33 cellular contexts compared by ENCODE assay signal in genomic region chr14:106733771-106734170, GRCh38.
A peak's percentile ranks its signal among the peaks of the same experiment; 100 is the strongest.
DNase-seq lines count a peak whose midpoint lies in the region; ATAC-seq, FAIRE-seq and TF ChIP-seq lines count a peak whose summit lies in the region.
"Had no signal": no experiment of that assay in that cellular context is flagged by ENCODE, and none has a peak within 500 bp of the region (broad histone marks: within the 10 kb centered on the region; RNA-seq: fewer than 3 reads in every experiment).

No MANE protein-coding gene starts in this region.

- no peaks in the 10 kb centered on the region for H3K79me2 ChIP-seq in HepG2 (ENCODE audit: insufficient read depth, low read length)

- no peak overlapping the region for H2AFZ ChIP-seq in HepG2 (ENCODE audit: low read length)

- H3K4me1 Mint-ChIP-seq in osteocyte (ENCODE audit: unreplicated experiment): no peaks in the 10 kb centered on the region
- H3K4me1 Mint-ChIP-seq: B cell; CD14-positive monocyte; CD4-positive, CD25-positive, alpha-beta regulatory T cell had no signal

- no peak overlapping the region for H3K9ac ChIP-seq in liver (ENCODE audit: low read depth in 1 of 2, low read length in 2 of 2)
- no peak overlapping the region for H3K9ac ChIP-seq in HepG2 (ENCODE audit: insufficient read depth, low read depth, low read length)
- H3K9ac ChIP-seq: BLaER1; BLaER1 treated with 17β-estradiol and CSF1 and Interleukin-3, amounts not matched to agents 10 nM and 100 nM had no signal

- no peak for TF ChIP-seq CTCF in liver (IDR thresholded peaks at IDR 0.05; ENCODE audit: low read depth, low read length, missing input control)
- TF ChIP-seq CTCF in HepG2 (CRISPR knock-in tag; IDR thresholded peaks at IDR 0.05): no peak
- no peak for TF ChIP-seq CTCF in NB4 (IDR thresholded peaks at IDR 0.05; ENCODE audit: low read depth, low read length)
- TF ChIP-seq CTCF in osteocyte (IDR thresholded peaks at IDR 0.05): no peak

- no peak for TF ChIP-seq RAD21 in liver (IDR thresholded peaks at IDR 0.05)
- no peak for TF ChIP-seq RAD21 in HepG2 (CRISPR knock-in tag; IDR thresholded peaks at IDR 0.05)

- BruUV-seq in HepG2 (replicated peaks; lab: Mats Ljungman, UMichigan): no TSS peak

- POLR2A ChIA-PET in HepG2 (lab: Yijun Ruan, JAX): no interaction called here

- no peaks in the 10 kb centered on the region for H3K36me3 Mint-ChIP-seq in osteocyte (ENCODE audit: unreplicated experiment)
- H3K36me3 Mint-ChIP-seq: CD14-positive monocyte; CD4-positive, alpha-beta memory T cell; CD4-positive, CD25-positive, alpha-beta regulatory T cell; CD8-positive, alpha-beta memory T cell; CD8-positive, alpha-beta T cell had no signal

- H3K4me2 ChIP-seq in HepG2 (ENCODE audit: low read depth, low read length): no peak overlapping the region
- H3K4me2 ChIP-seq: A549; BLaER1; BLaER1 treated with 17β-estradiol and CSF1 and Interleukin-3, amounts not matched to agents 10 nM and 100 nM had no signal

- intact Hi-C loops in HepG2 (cut with micrococcal nuclease; ENCODE audit: unreplicated experiment): no loop called here

- H3K36me3 ChIP-seq in liver (ENCODE audit: control insufficient read depth in 4 of 4, insufficient read depth in 3 of 4, low read depth in 1 of 4, low read length in 3 of 4) (no peaks in the 10 kb centered on the region), HepG2 (replicated peaks in 1 of 2; ENCODE audit: control insufficient read depth in 1 of 2, insufficient read depth in 2 of 2, low read length in 2 of 2) (no peaks in the 10 kb centered on the region)
- H3K36me3 ChIP-seq: BE2C; BLaER1; BLaER1 treated with 17β-estradiol and CSF1 and Interleukin-3, amounts not matched to agents 10 nM and 100 nM had no signal

- no peak for TF ChIP-seq EP300 in HepG2 (IDR thresholded peaks at IDR 0.05; ENCODE audit: low read depth in 2 of 2, low read length in 2 of 2)
- TF ChIP-seq EP300 in HepG2 (CRISPR knock-in tag; IDR thresholded peaks at IDR 0.05; ENCODE audit: borderline replicate concordance): no peak

- H3K9me3 ChIP-seq in liver (ENCODE audit: control insufficient read depth in 4 of 4, low read length in 3 of 4) (no peaks in the 10 kb centered on the region), HepG2 (ENCODE audit: low read length) (no peaks in the 10 kb centered on the region)
- H3K9me3 ChIP-seq: A549; BE2C; BLaER1; BLaER1 treated with 17β-estradiol and CSF1 and Interleukin-3, amounts not matched to agents 10 nM and 100 nM; Caco-2 had no signal

- in situ Hi-C loops in HepG2 (cut with HindIII; ENCODE audit: extremely low pct_ligation_motif_present, low pct_unique_long_range_greater_than_20kb): no loop called here

- no CpG with 5 or more reads among the region's 2 CpGs for WGBS in liver
- no CpG with 5 or more reads among the region's 2 CpGs for WGBS in HepG2 (ENCODE audit: low lambda C conversion rate)

- H3K9me3 Mint-ChIP-seq in osteocyte (ENCODE audit: unreplicated experiment): no peaks in the 10 kb centered on the region
- H3K9me3 Mint-ChIP-seq: CD4-positive, alpha-beta memory T cell; CD4-positive, alpha-beta T cell; CD4-positive, CD25-positive, alpha-beta regulatory T cell; CD8-positive, alpha-beta memory T cell; CD8-positive, alpha-beta T cell had no signal

- H3K27ac ChIP-seq in liver (ENCODE audit: low read depth in 1 of 2, low read length in 2 of 2) (no peak overlapping the region), HepG2 (ENCODE audit: extremely low read length, insufficient read depth, low read length) (no peak overlapping the region)
- H3K27ac ChIP-seq: 22Rv1; A549; BLaER1; BLaER1 treated with 17β-estradiol and CSF1 and Interleukin-3, amounts not matched to agents 10 nM and 100 nM; C4-2B had no signal

- no peaks in the 10 kb centered on the region for H4K20me1 ChIP-seq in HepG2 (ENCODE audit: insufficient read depth, low read length)
- H4K20me1 ChIP-seq: BLaER1; BLaER1 treated with 17β-estradiol and CSF1 and Interleukin-3, amounts not matched to agents 10 nM and 100 nM had no signal

- no peak overlapping the region for H3K27ac Mint-ChIP-seq in osteocyte (ENCODE audit: unreplicated experiment)
- H3K27ac Mint-ChIP-seq: B cell; CD14-positive monocyte; CD4-positive, alpha-beta memory T cell; CD4-positive, alpha-beta T cell; CD4-positive, CD25-positive, alpha-beta regulatory T cell; CD8-positive, alpha-beta T cell had no signal

- FAIRE-seq in HepG2 (lab: Jason Lieb, UNC): no peak
- FAIRE-seq: A204.1, A549, D721Med had no signal

- no peak overlapping the region for H3K4me3 ChIP-seq in liver (ENCODE audit: low read depth in 1 of 3, low read length in 3 of 3)
- no peak overlapping the region for H3K4me3 ChIP-seq in HepG2 (replicated peaks in 1 of 3; ENCODE audit: insufficient read depth in 1 of 3, low read depth in 2 of 3, low read length in 3 of 3)
- H3K4me3 ChIP-seq in NB4 (ENCODE audit: low read depth, low read length): no peak overlapping the region
- H3K4me3 ChIP-seq: A549; BLaER1; BLaER1 treated with 17β-estradiol and CSF1 and Interleukin-3, amounts not matched to agents 10 nM and 100 nM had no signal

- CTCF ChIA-PET in HepG2 (lab: Yijun Ruan, JAX; ENCODE audit: low intra/inter-chr PET ratio, low total read pairs): no interaction called here

- TF ChIP-seq POLR2A in HepG2 (IDR thresholded peaks at IDR 0.05; ENCODE audit: insufficient read depth in 1 of 2, low read depth in 2 of 2, low read length in 2 of 2) (no peak), NB4 (IDR thresholded peaks at IDR 0.05; ENCODE audit: extremely low read depth, insufficient read length) (no peak)

- no peaks in the 10 kb centered on the region for H3K27me3 Mint-ChIP-seq in osteocyte (ENCODE audit: unreplicated experiment)
- H3K27me3 Mint-ChIP-seq: B cell; CD4-positive, alpha-beta memory T cell; CD4-positive, alpha-beta T cell; CD4-positive, CD25-positive, alpha-beta regulatory T cell had no signal

- no peak for ATAC-seq in HepG2
- ATAC-seq: A549; CD8-positive, alpha-beta T cell had no signal

- H3K4me3 Mint-ChIP-seq in osteocyte (ENCODE audit: unreplicated experiment): no peak overlapping the region
- H3K4me3 Mint-ChIP-seq: B cell; CD14-positive monocyte; CD4-positive, alpha-beta memory T cell; CD4-positive, alpha-beta T cell; CD4-positive, CD25-positive, alpha-beta regulatory T cell; CD8-positive, alpha-beta memory T cell; CD8-positive, alpha-beta T cell had no signal

- H3K4me1 ChIP-seq in liver (ENCODE audit: control insufficient read depth in 4 of 4, insufficient read depth in 4 of 4, low read length in 3 of 4) (peaks cover 0 to 8% (median 0%) of the 10 kb centered on the region in 4 donors), HepG2 (ENCODE audit: insufficient read depth, low read length) (no peaks in the 10 kb centered on the region)
- H3K4me1 ChIP-seq: A549; BE2C; BLaER1; BLaER1 treated with 17β-estradiol and CSF1 and Interleukin-3, amounts not matched to agents 10 nM and 100 nM; Caco-2 had no signal

- no peak for DNase-seq in HepG2 (ENCODE audit: low spot score)
- DNase-seq in NB4 (ENCODE audit: low read depth): peak; percentile 3
- DNase-seq in osteocyte (ENCODE audit: extremely low spot score, unreplicated experiment): no peak
- DNase-seq: 8988T; ACHN; AML-193; BE2C; C1 segment of cervical spinal cord; Caco-2; Calu3; CD4-positive, alpha-beta memory T cell; CD4-positive, alpha-beta T cell; CD4-positive, CD25-positive, alpha-beta regulatory T cell; CD8-positive, alpha-beta memory T cell; CD8-positive, alpha-beta T cell; COR-L47; DMS 273 treated with DMSO at 0.1 percent for 48 hours; DMS153; DMS53; DMS79; DMS79 treated with DMSO at 0.1 percent for 48 hours; DND-41; EL had no signal

- H3K27me3 ChIP-seq in liver (ENCODE audit: control insufficient read depth in 4 of 4, insufficient read depth in 4 of 4, low read length in 3 of 4) (no peaks in the 10 kb centered on the region), HepG2 (ENCODE audit: control insufficient read depth in 1 of 2, insufficient read depth in 2 of 2, low read length in 2 of 2) (no peaks in the 10 kb centered on the region)
- H3K27me3 ChIP-seq: BE2C; BLaER1; BLaER1 treated with 17β-estradiol and CSF1 and Interleukin-3, amounts not matched to agents 10 nM and 100 nM had no signal

TF ChIP-seq in liver, 16 proteins besides CTCF, POLR2A, EP300 and RAD21:
- TF ChIP-seq HNF4A (conservative IDR thresholded peaks at IDR 0.05) (no peak), SP1 (IDR thresholded peaks at IDR 0.05) (peak; percentile 57)
TF ChIP-seq in liver: peak in this region for 1.

TF ChIP-seq in HepG2, 621 proteins besides CTCF, POLR2A, EP300 and RAD21 (continues in another document):
- TF ChIP-seq FOXJ3 (CRISPR knock-in tag; IDR thresholded peaks at IDR 0.05; ENCODE audit: borderline replicate concordance) (no peak), ZNF253 (CRISPR knock-in tag; IDR thresholded peaks at IDR 0.05; ENCODE audit: borderline replicate concordance) (no peak), SUZ12 (IDR thresholded peaks at IDR 0.05; ENCODE audit: low read depth, low read length) (no peak), GLMP (CRISPR knock-in tag; IDR thresholded peaks at IDR 0.05; ENCODE audit: borderline replicate concordance) (no peak), KLF12 (CRISPR knock-in tag; IDR thresholded peaks at IDR 0.05; ENCODE audit: borderline replicate concordance) (no peak), HNRNPUL1 (IDR thresholded peaks at IDR 0.05; ENCODE audit: low read depth, low read length) (no peak), GATAD1 (CRISPR knock-in tag; IDR thresholded peaks at IDR 0.05) (no peak), ZNF629 (CRISPR knock-in tag; conservative IDR thresholded peaks at IDR 0.05) (no peak), HDAC6 (IDR thresholded peaks at IDR 0.05; ENCODE audit: low read depth, low read length) (no peak)
